11 cellular contexts compared by ENCODE assay signal in the genomic region with DNA sequence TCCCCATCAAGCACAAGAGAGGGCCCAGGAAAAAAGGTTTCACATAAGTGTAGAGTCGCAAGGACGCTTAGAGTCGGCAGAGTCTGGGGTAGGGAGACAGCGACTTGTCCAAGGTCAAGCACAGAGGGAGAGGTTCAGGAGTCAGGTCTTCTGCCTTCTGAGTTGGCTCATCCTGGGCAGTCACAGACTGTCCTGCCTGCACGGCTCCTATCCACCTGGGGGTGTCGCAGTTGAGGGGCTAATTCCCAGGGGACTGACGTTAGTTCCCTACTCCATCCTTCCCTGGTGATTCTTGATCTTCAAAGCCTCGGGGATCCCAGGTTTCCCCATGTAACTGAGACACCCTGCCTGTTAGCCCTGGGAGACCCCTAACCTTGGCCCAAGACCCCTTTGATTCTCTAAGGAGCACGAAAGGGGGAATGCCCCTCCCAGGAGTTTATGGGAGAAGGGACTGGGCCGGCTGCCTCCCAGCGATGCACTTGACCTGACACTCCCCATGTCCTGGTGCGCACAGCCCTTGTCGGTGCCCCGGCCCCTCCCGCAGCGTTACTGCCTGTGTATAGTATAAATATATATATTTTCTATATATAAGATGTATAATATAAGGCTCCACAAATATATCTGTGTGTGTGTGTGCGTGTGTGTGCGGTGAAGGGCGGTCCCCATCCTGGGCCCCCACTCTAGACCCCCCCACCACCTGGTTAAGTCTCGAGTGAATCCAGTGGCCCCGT. TPM values are rescaled to one million over a fixed set of nuclear protein-coding genes. Genes with fewer than 3 reads are reported as not detected.
DNase-seq lines count a peak whose midpoint lies in the region; ATAC-seq, FAIRE-seq and TF ChIP-seq lines count a peak whose summit lies in the region.
"Had no signal": no experiment of that assay in that cellular context is flagged by ENCODE, and none has a peak within 500 bp of the region (broad histone marks: within the 10 kb centered on the region; RNA-seq: fewer than 3 reads in every experiment).

No MANE protein-coding gene starts in this region.

- no peak overlapping the region for H2BK5ac ChIP-seq in H9 (ENCODE audit: insufficient read length, low read length)

- H3K18ac ChIP-seq in H9 (ENCODE audit: insufficient read length, low read depth, low read length), result no peak overlapping the region

- H3K27me3 Mint-ChIP-seq in H9 (ENCODE audit: low read depth) (peaks cover 33% of the 10 kb centered on the region), astrocyte (ENCODE audit: low read depth, unreplicated experiment) (peaks cover 14% of the 10 kb centered on the region)
- no peaks in the 10 kb centered on the region for H3K27me3 Mint-ChIP-seq in activated T-cell treated with anti-CD3 and anti-CD28 coated beads, Interleukin-2, amount 50 U/mL, for 4 hours (ENCODE audit: low read depth)

- WGBS in H9 (ENCODE audit: extremely low coverage, insufficient read length, low lambda C conversion rate), result no CpG with 5 or more reads among the region's 21 CpGs
- 24% methylated on average over 16 of the region's 21 CpGs for WGBS in HepG2 (ENCODE audit: low lambda C conversion rate)

- DNase-seq in BJ (ENCODE audit: low read depth) (no peak), H9 (peak; percentile 79), astrocyte (ENCODE audit: low read depth) (no peak), HepG2 (ENCODE audit: low spot score) (peak; percentile 35), omental fat pad (ENCODE audit: low spot score) (no peak), H54 (ENCODE audit: insufficient read length, low spot score) (no peak)
- no peak for DNase-seq in activated T-cell treated with anti-CD3 and anti-CD28 coated beads, Interleukin-2, amount 50 U/mL, for 4 hours
- DNase-seq: amniotic stem cell, NCI-H1048 had no signal

- H2BK120ac ChIP-seq in H9 (ENCODE audit: low read depth, low read length, poor library complexity, severe bottlenecking), result no peak overlapping the region

- no peaks in the 10 kb centered on the region for H4K20me1 ChIP-seq in H9 (ENCODE audit: control insufficient read depth, insufficient read depth, insufficient read length)
- no peaks in the 10 kb centered on the region for H4K20me1 ChIP-seq in astrocyte (ENCODE audit: insufficient read depth, low read length)
- no peaks in the 10 kb centered on the region for H4K20me1 ChIP-seq in HepG2 (ENCODE audit: insufficient read depth, low read length)

- H3K23me2 ChIP-seq in H9 (ENCODE audit: insufficient read length, low read depth, low read length, poor library complexity, severe bottlenecking), result peaks cover 4% of the 10 kb centered on the region

- H3K23ac ChIP-seq in H9 (ENCODE audit: insufficient read length, low read depth, low read length), result no peak overlapping the region

- no peak overlapping the region for H2AFZ ChIP-seq in H9 (ENCODE audit: low read length)
- no peak overlapping the region for H2AFZ ChIP-seq in astrocyte (ENCODE audit: low read depth, low read length)
- no peak overlapping the region for H2AFZ ChIP-seq in HepG2 (ENCODE audit: low read length)

- no peak overlapping the region for H2BK15ac ChIP-seq in H9 (ENCODE audit: low read depth, low read length)

- no peak overlapping the region for H4K91ac ChIP-seq in H9 (ENCODE audit: insufficient read length, low read depth, low read length)

- no peak overlapping the region for H4K5ac ChIP-seq in H9 (ENCODE audit: insufficient read length, low read depth, low read length)

- no peak for TF ChIP-seq RAD21 in HepG2 (CRISPR knock-in tag; IDR thresholded peaks at IDR 0.05)

- H2BK20ac ChIP-seq in H9 (ENCODE audit: low read depth, low read length, poor library complexity, severe bottlenecking), result no peak overlapping the region

- H3K4ac ChIP-seq in H9 (ENCODE audit: low read depth, low read length), result no peak overlapping the region

- ATAC-seq in HepG2 (peak; percentile 76), GM19023 (IDR thresholded peaks at IDR 0.05; ENCODE audit: unreplicated experiment) (no peak), omental fat pad (ENCODE audit: low FRiP score) (no peak)
- no peak for ATAC-seq in activated T-cell treated with anti-CD3 and anti-CD28 coated beads, Interleukin-2, amount 50 U/mL, for 4 hours

- no peak overlapping the region for H3K56ac ChIP-seq in H9 (ENCODE audit: insufficient read length, low read depth, low read length)

- FAIRE-seq in astrocyte (lab: Jason Lieb, UNC) (no peak), HepG2 (lab: Jason Lieb, UNC) (peak; percentile 82), H54 (lab: Jason Lieb, UNC) (no peak)
- FAIRE-seq: TTC549 had no signal

- in situ Hi-C loops in HepG2 (cut with HindIII; ENCODE audit: extremely low pct_ligation_motif_present, low pct_unique_long_range_greater_than_20kb), result no loop called here

- H3K4me1 ChIP-seq in H9 (ENCODE audit: insufficient read depth, low read length) (no peaks in the 10 kb centered on the region), astrocyte (ENCODE audit: insufficient read depth, low read length) (peaks cover 10% of the 10 kb centered on the region), HepG2 (ENCODE audit: insufficient read depth, low read length) (no peaks in the 10 kb centered on the region; the same call in 1 of the 2 replicates)

- H3K4me2 ChIP-seq in H9 (ENCODE audit: insufficient read depth, insufficient read length, low read length) (no peak overlapping the region), astrocyte (ENCODE audit: low read length) (no peak overlapping the region), HepG2 (ENCODE audit: low read depth, low read length) (no peak overlapping the region)

- H3K36me3 ChIP-seq in BJ (ENCODE audit: control insufficient read depth, insufficient read depth, low read length) (no peaks in the 10 kb centered on the region), astrocyte (ENCODE audit: insufficient read depth, low read length) (no peaks in the 10 kb centered on the region), HepG2 (replicated peaks in 1 of 2; ENCODE audit: control insufficient read depth in 1 of 2, insufficient read depth in 2 of 2, low read length in 2 of 2) (no peaks in the 10 kb centered on the region)

- POLR2A ChIA-PET in BJ (lab: Charles Lee), result no interaction called here
- POLR2A ChIA-PET in HepG2 (lab: Yijun Ruan, JAX), result no interaction called here

- no peaks in the 10 kb centered on the region for H3K27me3 ChIP-seq in BJ (ENCODE audit: control insufficient read depth, insufficient read depth, low read length)
- no peaks in the 10 kb centered on the region; the same call in 1 of the 2 replicates for H3K27me3 ChIP-seq in H9 (ENCODE audit: insufficient read depth, low read length)
- no peaks in the 10 kb centered on the region for H3K27me3 ChIP-seq in astrocyte (ENCODE audit: insufficient read depth, low read length)
- peaks cover 4 to 30% of the 10 kb centered on the region in 2 experiments; a peak in 4 of 5 replicates for H3K27me3 ChIP-seq in HepG2 (ENCODE audit: control insufficient read depth in 1 of 2, insufficient read depth in 2 of 2, low read length in 2 of 2)

- H3K27ac Mint-ChIP-seq in H9, result no peak overlapping the region
- no peak overlapping the region for H3K27ac Mint-ChIP-seq in astrocyte (ENCODE audit: unreplicated experiment)

- no peak overlapping the region for H2BK12ac ChIP-seq in H9 (ENCODE audit: insufficient read length, low read depth, low read length)

- CTCF ChIA-PET in BJ (lab: Yijun Ruan, JAX), result interaction anchor here (0.7 to 0.9 kb wide), 3 partner anchors 15 to 41 kb away, joined by 3 to 4 read pairs (median 3); no protein-coding TSS in a partner anchor
- CTCF ChIA-PET in HepG2 (lab: Yijun Ruan, JAX; ENCODE audit: low intra/inter-chr PET ratio, low total read pairs), result no interaction called here

- intact Hi-C loops in HepG2 (cut with micrococcal nuclease; ENCODE audit: unreplicated experiment), result no loop called here

- H3K36me3 Mint-ChIP-seq in H9 (ENCODE audit: insufficient read depth in 1 of 3, low read depth in 3 of 3) (peaks cover 0 to 6% (median 0%) of the 10 kb centered on the region in 3 experiments; a peak in 2 of 7 replicates), astrocyte (ENCODE audit: low read depth, unreplicated experiment) (no peaks in the 10 kb centered on the region)
- no peaks in the 10 kb centered on the region for H3K36me3 Mint-ChIP-seq in activated T-cell treated with anti-CD3 and anti-CD28 coated beads, Interleukin-2, amount 50 U/mL, for 4 hours (ENCODE audit: insufficient read depth)

- no peak overlapping the region for H3K27ac ChIP-seq in H9 (ENCODE audit: insufficient read length, low read depth, low read length)
- H3K27ac ChIP-seq in astrocyte (ENCODE audit: low read depth, low read length), result no peak overlapping the region
- no peak overlapping the region for H3K27ac ChIP-seq in HepG2 (ENCODE audit: extremely low read length, insufficient read depth, low read length)

- no peaks in the 10 kb centered on the region for H3K9me3 ChIP-seq in H9 (ENCODE audit: control insufficient read depth, low read depth, low read length)
- H3K9me3 ChIP-seq in astrocyte (ENCODE audit: insufficient read depth, low read depth, low read length), result no peaks in the 10 kb centered on the region
- H3K9me3 ChIP-seq in HepG2 (ENCODE audit: low read length), result no peaks in the 10 kb centered on the region

- H4K8ac ChIP-seq in H9 (replicated peaks; ENCODE audit: insufficient read length, low read depth, low read length), result no peak overlapping the region

- H3K4me1 Mint-ChIP-seq in H9 (peaks cover 8 to 16% of the 10 kb centered on the region in 2 experiments), astrocyte (ENCODE audit: low read depth, unreplicated experiment) (no peaks in the 10 kb centered on the region)
- peaks cover 12% of the 10 kb centered on the region for H3K4me1 Mint-ChIP-seq in activated T-cell treated with anti-CD3 and anti-CD28 coated beads, Interleukin-2, amount 50 U/mL, for 4 hours (ENCODE audit: low read depth)

- no peak for TF ChIP-seq EP300 in HepG2 (IDR thresholded peaks at IDR 0.05; ENCODE audit: low read depth in 2 of 2, low read length in 2 of 2)
- no peak for TF ChIP-seq EP300 in HepG2 (CRISPR knock-in tag; IDR thresholded peaks at IDR 0.05; ENCODE audit: borderline replicate concordance)

- H3K4me3 Mint-ChIP-seq in H9, result no peak overlapping the region
- no peak overlapping the region for H3K4me3 Mint-ChIP-seq in astrocyte (ENCODE audit: unreplicated experiment)
- no peak overlapping the region for H3K4me3 Mint-ChIP-seq in activated T-cell treated with anti-CD3 and anti-CD28 coated beads, Interleukin-2, amount 50 U/mL, for 4 hours

- H3K4me3 ChIP-seq in BJ (ENCODE audit: low read depth, low read length), result no peak overlapping the region
- no peak overlapping the region for H3K4me3 ChIP-seq in astrocyte (ENCODE audit: insufficient read depth, low read depth, low read length)
- H3K4me3 ChIP-seq in HepG2 (replicated peaks in 1 of 3; ENCODE audit: insufficient read depth in 1 of 3, low read depth in 2 of 3, low read length in 3 of 3), result no peak overlapping the region

- BruUV-seq in HepG2 (replicated peaks; lab: Mats Ljungman, UMichigan), result no TSS peak

- H3K9me3 Mint-ChIP-seq in H9 (peaks cover 0 to 5% of the 10 kb centered on the region in 2 experiments; a peak in 3 of 5 replicates), astrocyte (ENCODE audit: unreplicated experiment) (no peaks in the 10 kb centered on the region)
- no peaks in the 10 kb centered on the region for H3K9me3 Mint-ChIP-seq in activated T-cell treated with anti-CD3 and anti-CD28 coated beads, Interleukin-2, amount 50 U/mL, for 4 hours

- H2AK5ac ChIP-seq in H9 (ENCODE audit: insufficient read length, low read length), result no peak overlapping the region

- no peak overlapping the region for H3K14ac ChIP-seq in H9 (ENCODE audit: insufficient read depth, low read length)

- H3K9ac ChIP-seq in H9 (ENCODE audit: extremely low read depth, insufficient read length, low read length) (no peak overlapping the region), astrocyte (ENCODE audit: low read length) (no peak overlapping the region), HepG2 (ENCODE audit: insufficient read depth, low read depth, low read length) (no peak overlapping the region)

- no peak for TF ChIP-seq POLR2A in HepG2 (IDR thresholded peaks at IDR 0.05; ENCODE audit: insufficient read depth in 1 of 2, low read depth in 2 of 2, low read length in 2 of 2)
- TF ChIP-seq POLR2A in H54 (IDR thresholded peaks at IDR 0.05; ENCODE audit: low read depth, low read length), result no peak

- H3K79me1 ChIP-seq in H9 (ENCODE audit: insufficient read depth, low read depth, low read length, poor library complexity, severe bottlenecking), result no peaks in the 10 kb centered on the region

- H3K79me2 ChIP-seq in H9 (ENCODE audit: insufficient read depth, low read length), result no peaks in the 10 kb centered on the region
- no peaks in the 10 kb centered on the region for H3K79me2 ChIP-seq in astrocyte (ENCODE audit: insufficient read depth, low read length)
- H3K79me2 ChIP-seq in HepG2 (ENCODE audit: insufficient read depth, low read length), result no peaks in the 10 kb centered on the region

- no peak overlapping the region for H3T11ph ChIP-seq in H9 (ENCODE audit: low read length)

- peak; percentile 40 for TF ChIP-seq CTCF in BJ (IDR thresholded peaks at IDR 0.05; ENCODE audit: insufficient read depth, low read depth, low read length)
- TF ChIP-seq CTCF in H9 (conservative IDR thresholded peaks at IDR 0.05), result peak; percentile 68
- peak; percentile 29 for TF ChIP-seq CTCF in astrocyte (IDR thresholded peaks at IDR 0.05; ENCODE audit: insufficient read depth, low read depth, low read length)
- TF ChIP-seq CTCF in HepG2 (CRISPR knock-in tag; IDR thresholded peaks at IDR 0.05), result peak; percentile 69
- TF ChIP-seq CTCF in omental fat pad (IDR thresholded peaks at IDR 0.05), result no peak

RNA-seq across cellular contexts. Expression of gene TAB1, which starts 14.7 kb away (rescaled TPM):
- 15.6 and 27.2 TPM in 2 replicates for polyA plus RNA-seq in BJ (2011; rRNA removed)
- 12.8 and 13.6 TPM in 2 replicates for polyA minus RNA-seq in BJ (2011; rRNA and poly(A)+ RNA removed)
- total RNA-seq in H9 (2021), result 16.6 and 20.3 TPM in 2 replicates
- total RNA-seq in astrocyte, result 13.4 and 13.8 TPM in 2 replicates
- total RNA-seq in HepG2 (2016; rRNA removed; fragmentation: Illumina TruSeq; extraction: Trizol), result 12.8 and 14.3 TPM in 2 replicates
- total RNA-seq in HepG2 (2016; cell fraction: cytosol; rRNA removed; fragmentation: Illumina TruSeq; extraction: Trizol; ENCODE audit: low read depth), result 2.3 and 2.9 TPM in 2 replicates
- 11.6 and 13.1 TPM in 2 replicates for total RNA-seq in HepG2 (2016; cell fraction: insoluble cytoplasmic fraction; rRNA removed; fragmentation: Illumina TruSeq; extraction: Trizol)
- total RNA-seq in HepG2 (2016; cell fraction: membrane; rRNA removed; fragmentation: Illumina TruSeq; extraction: Trizol), result 4.8 and 4.9 TPM in 2 replicates
- total RNA-seq in HepG2 (2016; cell fraction: nucleus; rRNA removed; fragmentation: Illumina TruSeq; extraction: Trizol), result 11.8 and 13.5 TPM in 2 replicates
- 15.9 and 22.2 TPM in 2 replicates for polyA plus RNA-seq in HepG2 (2011; rRNA removed)
- polyA plus RNA-seq in HepG2 (2011; cell fraction: cytosol; rRNA removed), result 11.2 and 19.2 TPM in 2 replicates
- polyA plus RNA-seq in HepG2 (2011; cell fraction: nucleus; rRNA removed), result 47.3 and 47.9 TPM in 2 replicates
- polyA plus RNA-seq in HepG2 (2012), result 12.7 and 15.0 TPM in 2 replicates
- polyA plus RNA-seq in HepG2 (2016; cell fraction: cytosol; fragmentation: Illumina TruSeq; extraction: Trizol; ENCODE audit: low read depth), result 1.2 and 1.7 TPM in 2 replicates
- polyA plus RNA-seq in HepG2 (2016; cell fraction: insoluble cytoplasmic fraction; fragmentation: Illumina TruSeq; extraction: Trizol; ENCODE audit: low read depth), result 11.3 and 13.8 TPM in 2 replicates
- polyA plus RNA-seq in HepG2 (2016; cell fraction: membrane; fragmentation: Illumina TruSeq; extraction: Trizol; ENCODE audit: low read depth), result 3.3 and 3.4 TPM in 2 replicates
- 22.8 and 23.0 TPM in 2 replicates for polyA plus RNA-seq in HepG2 (2016; cell fraction: nucleus; fragmentation: Illumina TruSeq; extraction: Trizol; ENCODE audit: insufficient read depth, low read depth)
- polyA minus RNA-seq in HepG2 (2011; rRNA and poly(A)+ RNA removed; ENCODE audit: low replicate concordance), result 12.7 and 34.2 TPM in 2 replicates
- polyA minus RNA-seq in HepG2 (2011; cell fraction: cytosol; rRNA and poly(A)+ RNA removed), result 9.8 and 12.7 TPM in 2 replicates
- 14.4 and 15.1 TPM in 2 replicates for polyA minus RNA-seq in HepG2 (2011; cell fraction: nucleus; rRNA and poly(A)+ RNA removed)
- 10 to 100 TPM in 3 of 4 donors, 1 to 10 TPM in 1; 7.6 to 14.5 (median 11.1) TPM for total RNA-seq in omental fat pad
- total RNA-seq in activated T-cell treated with anti-CD3 and anti-CD28 coated beads, Interleukin-2, amount 50 U/mL, for 4 hours, result 10 to 100 TPM; 20.0 to 24.8 (median 23.7) TPM

RNA-seq across cellular contexts. Expression of gene SYNGR1, which starts 35.1 kb away (rescaled TPM):
- polyA plus RNA-seq in BJ (2011; rRNA removed) (44.4 and 65.6 TPM in 2 replicates), HepG2 (2011; rRNA removed) (2.7 and 3.3 TPM in 2 replicates)
- polyA minus RNA-seq in BJ (2011; rRNA and poly(A)+ RNA removed), result 13.8 and 16.7 TPM in 2 replicates
- total RNA-seq in H9 (2021) (13.2 and 14.3 TPM in 2 replicates), astrocyte (12.0 and 14.1 TPM in 2 replicates), HepG2 (2016; rRNA removed; fragmentation: Illumina TruSeq; extraction: Trizol) (0.27 TPM in 1 of 2 replicates, not detected in the other), omental fat pad (10 to 100 TPM in 2 of 4 donors, 1 to 10 TPM in 2; 4.4 to 11.0 (median 9.9) TPM)
- total RNA-seq in HepG2 (2016; cell fraction: cytosol; rRNA removed; fragmentation: Illumina TruSeq; extraction: Trizol; ENCODE audit: low read depth), result 0.71 TPM in 2 replicates
- 0.21 and 0.39 TPM in 2 replicates for total RNA-seq in HepG2 (2016; cell fraction: insoluble cytoplasmic fraction; rRNA removed; fragmentation: Illumina TruSeq; extraction: Trizol)
- 0.19 and 0.48 TPM in 2 replicates for total RNA-seq in HepG2 (2016; cell fraction: membrane; rRNA removed; fragmentation: Illumina TruSeq; extraction: Trizol)
- total RNA-seq in HepG2 (2016; cell fraction: nucleus; rRNA removed; fragmentation: Illumina TruSeq; extraction: Trizol), result 0.25 TPM in 1 of 2 replicates, not detected in the other
- polyA plus RNA-seq in HepG2 (2011; cell fraction: cytosol; rRNA removed), result 2.1 and 3.4 TPM in 2 replicates
- polyA plus RNA-seq in HepG2 (2011; cell fraction: nucleus; rRNA removed), result 4.6 and 7.5 TPM in 2 replicates
- 2.1 and 2.8 TPM in 2 replicates for polyA plus RNA-seq in HepG2 (2012)
- polyA plus RNA-seq in HepG2 (2016; cell fraction: cytosol; fragmentation: Illumina TruSeq; extraction: Trizol; ENCODE audit: low read depth), result 1.6 and 1.8 TPM in 2 replicates
- 0.53 and 1.0 TPM in 2 replicates for polyA plus RNA-seq in HepG2 (2016; cell fraction: insoluble cytoplasmic fraction; fragmentation: Illumina TruSeq; extraction: Trizol; ENCODE audit: low read depth)
- 0.81 and 1.6 TPM in 2 replicates for polyA plus RNA-seq in HepG2 (2016; cell fraction: membrane; fragmentation: Illumina TruSeq; extraction: Trizol; ENCODE audit: low read depth)
- 1.7 and 2.3 TPM in 2 replicates for polyA plus RNA-seq in HepG2 (2016; cell fraction: nucleus; fragmentation: Illumina TruSeq; extraction: Trizol; ENCODE audit: insufficient read depth, low read depth)
- 0.82 and 3.0 TPM in 2 replicates for polyA minus RNA-seq in HepG2 (2011; rRNA and poly(A)+ RNA removed; ENCODE audit: low replicate concordance)
- 1.2 TPM in 1 of 2 replicates, not detected in the other for polyA minus RNA-seq in HepG2 (2011; cell fraction: cytosol; rRNA and poly(A)+ RNA removed)
- polyA minus RNA-seq in HepG2 (2011; cell fraction: nucleus; rRNA and poly(A)+ RNA removed), result 0.77 and 1.6 TPM in 2 replicates
- 1 to 10 TPM in 2 of 3 donors, under 1 TPM in 1; 0.43 to 1.4 (median 1.2) TPM for total RNA-seq in activated T-cell treated with anti-CD3 and anti-CD28 coated beads, Interleukin-2, amount 50 U/mL, for 4 hours

Comparison
In these comparisons a context has a peak if more than half of its experiments do, and no peak if none do; other contexts are left out.
1. DNase-seq: peak in H9 (single experiment) and HepG2 (single experiment); none in BJ (single experiment), astrocyte (single experiment), omental fat pad (single experiment), activated T-cell treated with anti-CD3 and anti-CD28 coated beads, Interleukin-2, amount 50 U/mL, for 4 hours (single experiment) and H54 (single experiment).
2. CTCF ChIP-seq: peak in BJ (single experiment), H9 (single experiment), astrocyte (single experiment) and HepG2 (single experiment); none in omental fat pad (0 of 3).